ENCODE assay signal across 8 cellular contexts in the genomic region with DNA sequence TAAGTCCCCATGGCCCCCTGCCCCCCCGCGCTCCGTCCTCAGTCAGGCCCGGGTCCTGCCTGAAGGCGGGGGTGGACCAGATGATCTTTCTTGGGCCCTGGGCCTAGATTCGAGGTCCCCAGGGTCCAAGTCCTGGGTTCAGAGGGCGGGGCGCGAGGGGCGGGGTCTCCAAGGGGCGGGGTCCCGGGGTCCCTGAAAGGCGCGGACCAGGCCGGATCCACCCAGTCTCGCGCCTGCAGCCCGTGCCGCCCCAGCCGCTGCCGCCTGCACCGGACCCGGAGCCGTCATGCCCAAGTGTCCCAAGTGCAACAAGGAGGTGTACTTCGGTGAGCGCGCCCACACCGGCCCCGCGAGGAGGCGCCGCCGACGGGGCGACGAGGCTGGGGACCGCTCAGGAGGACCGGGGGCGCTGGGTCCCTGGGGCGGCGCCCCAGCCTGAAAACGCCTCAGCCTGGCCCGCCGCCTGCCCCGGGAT. TPM values are rescaled to one million over a fixed set of nuclear protein-coding genes. Genes with fewer than 3 reads are reported as not detected.
A peak's percentile ranks its signal among the peaks of the same experiment; 100 is the strongest.
DNase-seq lines count a peak whose midpoint lies in the region; ATAC-seq and TF ChIP-seq lines count a peak whose summit lies in the region.

No MANE protein-coding gene starts in this region.

- H3K9me2 ChIP-seq in DOHH2 (replicated peaks; ENCODE audit: control insufficient read depth, low read length) = no peaks in the 10 kb centered on the region
- H3K9me2 ChIP-seq in OCI-LY1 (ENCODE audit: low read depth, low read length) = no peaks in the 10 kb centered on the region

- H3K9ac ChIP-seq in OCI-LY1 (ENCODE audit: low read length) = peak overlapping the region; percentile 61

- H3K4me2 ChIP-seq in DOHH2 (ENCODE audit: low read length) = peak overlapping the region; percentile 87
- H3K4me2 ChIP-seq in OCI-LY1 (ENCODE audit: low read length) = peak overlapping the region; percentile 82

- peak overlapping the region; percentile 100 for H3K27ac Mint-ChIP-seq in dendritic cell treated with granulocyte-macrophage colony-stimulating factor and Interleukin-4, amounts not matched to agents 40 ng/mL and 50 ng/mL, for 4 days
- H3K27ac Mint-ChIP-seq in natural killer cell = peak overlapping the region; percentile 94 to 100

- DNase-seq in natural killer cell (no peak), HuH-7.5 (ENCODE audit: low spot score) (no peak), SIG-M5 treated with dmso at 0.1 percent for 504 hours (lab: John Stamatoyannopoulos, UW; ENCODE audit: unreplicated experiment) (no peak), KBM-7 (no peak)

- H3K9me3 ChIP-seq in DOHH2 (ENCODE audit: control insufficient read depth, insufficient read depth, low read length) = no peaks in the 10 kb centered on the region
- H3K9me3 ChIP-seq in OCI-LY1 (ENCODE audit: low read length) = no peaks in the 10 kb centered on the region

- peaks cover 3% of the 10 kb centered on the region; the same call in 1 of the 2 replicates for H4K20me1 ChIP-seq in DOHH2 (ENCODE audit: control insufficient read depth, insufficient read depth, low read depth, low read length)
- H4K20me1 ChIP-seq in OCI-LY1 (ENCODE audit: insufficient read depth, low read length) = no peaks in the 10 kb centered on the region

- H3K79me2 ChIP-seq in DOHH2 (ENCODE audit: control insufficient read depth, low read length) (peaks cover 4% of the 10 kb centered on the region), OCI-LY1 (ENCODE audit: insufficient read depth, low read length) (no peaks in the 10 kb centered on the region)

- no peak overlapping the region for H2AFZ ChIP-seq in OCI-LY1 (ENCODE audit: low read length)

- ATAC-seq in natural killer cell = no peak
- ATAC-seq in GM19023 (IDR thresholded peaks at IDR 0.05; ENCODE audit: unreplicated experiment) = no peak

- peak overlapping the region; percentile 72 for H3K4me3 Mint-ChIP-seq in dendritic cell treated with granulocyte-macrophage colony-stimulating factor and Interleukin-4, amounts not matched to agents 40 ng/mL and 50 ng/mL, for 4 days
- H3K4me3 Mint-ChIP-seq in natural killer cell = peak overlapping the region; percentile 91

- H3K27me3 Mint-ChIP-seq in dendritic cell treated with granulocyte-macrophage colony-stimulating factor and Interleukin-4, amounts not matched to agents 40 ng/mL and 50 ng/mL, for 4 days = peaks cover 42% of the 10 kb centered on the region
- H3K27me3 Mint-ChIP-seq in natural killer cell (ENCODE audit: low read depth in 2 of 2) = no peaks in the 10 kb centered on the region

- no peaks in the 10 kb centered on the region for H3F3A ChIP-seq in DOHH2 (ENCODE audit: control insufficient read depth, insufficient read depth)
- no peaks in the 10 kb centered on the region for H3F3A ChIP-seq in OCI-LY1 (ENCODE audit: insufficient read depth, low read length)

- no peaks in the 10 kb centered on the region for H3K9me3 Mint-ChIP-seq in dendritic cell treated with granulocyte-macrophage colony-stimulating factor and Interleukin-4, amounts not matched to agents 40 ng/mL and 50 ng/mL, for 4 days
- no peaks in the 10 kb centered on the region for H3K9me3 Mint-ChIP-seq in natural killer cell

- H3K27me3 ChIP-seq in DOHH2 (ENCODE audit: control insufficient read depth, low read length) (peaks cover 40% of the 10 kb centered on the region), OCI-LY1 (ENCODE audit: insufficient read depth, low read length) (peaks cover 19% of the 10 kb centered on the region)

- H3K4me3 ChIP-seq in DOHH2 (ENCODE audit: low read length) (peak overlapping the region; percentile 79), OCI-LY1 (ENCODE audit: low read depth, low read length, poor library complexity, severe bottlenecking) (peak overlapping the region; percentile 59)

- H3K27ac ChIP-seq in DOHH2 (ENCODE audit: low read depth, low read length) = no peak overlapping the region
- H3K27ac ChIP-seq in OCI-LY1 (ENCODE audit: low read depth, low read length, poor library complexity, severe bottlenecking) = no peak overlapping the region

- H3K36me3 ChIP-seq in DOHH2 (ENCODE audit: control insufficient read depth, low read length) (peaks cover 3% of the 10 kb centered on the region), OCI-LY1 (ENCODE audit: insufficient read depth, low read length) (no peaks in the 10 kb centered on the region)

- peaks cover 78% of the 10 kb centered on the region for H3K4me1 Mint-ChIP-seq in dendritic cell treated with granulocyte-macrophage colony-stimulating factor and Interleukin-4, amounts not matched to agents 40 ng/mL and 50 ng/mL, for 4 days (ENCODE audit: low read depth)
- H3K4me1 Mint-ChIP-seq in natural killer cell = peaks cover 28 to 77% of the 10 kb centered on the region in 2 donors

- TF ChIP-seq CTCF in DOHH2 (IDR thresholded peaks at IDR 0.05; ENCODE audit: low read depth, low read length, poor library complexity, severe bottlenecking) (no peak), OCI-LY1 (IDR thresholded peaks at IDR 0.05; ENCODE audit: low read length) (no peak), natural killer cell (IDR thresholded peaks at IDR 0.05) (no peak)

- peaks cover 46% of the 10 kb centered on the region for H3K4me1 ChIP-seq in DOHH2 (ENCODE audit: control insufficient read depth, low read length)
- peaks cover 43% of the 10 kb centered on the region for H3K4me1 ChIP-seq in OCI-LY1 (ENCODE audit: insufficient read depth, low read length, severe bottlenecking)

- in situ Hi-C loops in KBM-7 (cut with MboI; ENCODE audit: low pct_unique_long_range_greater_than_20kb, low sequenced_read_pairs) = no loop called here

- peaks cover 25% of the 10 kb centered on the region for H3K36me3 Mint-ChIP-seq in dendritic cell treated with granulocyte-macrophage colony-stimulating factor and Interleukin-4, amounts not matched to agents 40 ng/mL and 50 ng/mL, for 4 days (ENCODE audit: low read depth)
- no peaks in the 10 kb centered on the region for H3K36me3 Mint-ChIP-seq in natural killer cell

- intact Hi-C loops in dendritic cell treated with granulocyte-macrophage colony-stimulating factor and Interleukin-4, amounts not matched to agents 40 ng/mL and 50 ng/mL, for 4 days (cut with micrococcal nuclease) = no loop called here
- intact Hi-C loops in natural killer cell (cut with micrococcal nuclease) = no loop called here

RNA-seq across cellular contexts. Expression of gene CRIP1, which starts 0.3 kb away (rescaled TPM):
- 100 to 1,000 TPM; 276 to 334 (median 290) TPM for total RNA-seq in natural killer cell

RNA-seq across cellular contexts. Expression of gene TEDC1, which starts 4.0 kb away (rescaled TPM):
- total RNA-seq in natural killer cell = 100 to 1,000 TPM in 2 of 3 donors, 10 to 100 TPM in 1; 70.0 to 233 (median 112) TPM

RNA-seq across cellular contexts. Expression of gene CRIP2, which starts 12.4 kb away (rescaled TPM):
- total RNA-seq in natural killer cell = 1 to 10 TPM; 1.7 to 4.6 (median 2.0) TPM

RNA-seq across cellular contexts. Expression of gene TMEM121, which starts 39.4 kb away (rescaled TPM):
- under 1 TPM in 2 of 3 donors, not detected in 1; 0.54 to 0.80 TPM for total RNA-seq in natural killer cell
